ENCODE assay signal across 14 cellular contexts in the genomic region with DNA sequence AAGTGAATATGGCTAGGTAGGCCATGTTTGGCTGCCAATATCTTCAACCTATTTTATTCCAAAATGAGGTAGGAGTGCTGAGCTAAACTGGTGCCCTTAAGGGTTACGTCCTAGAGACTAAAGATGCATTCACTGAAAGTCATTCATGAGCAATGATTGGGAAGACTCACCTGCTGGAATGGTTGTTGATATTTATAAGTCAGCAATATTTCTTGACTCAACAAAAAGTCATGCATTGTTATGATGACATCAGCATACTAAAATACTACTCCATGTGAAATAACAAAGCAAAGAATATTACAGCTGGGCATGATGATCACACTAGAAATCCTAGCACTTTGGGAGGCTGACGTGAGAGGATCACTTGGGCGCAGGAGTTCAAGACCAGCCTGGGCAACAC. TPM values are rescaled to one million over a fixed set of nuclear protein-coding genes. Genes with fewer than 3 reads are reported as not detected.
DNase-seq lines count a peak whose midpoint lies in the region; ATAC-seq, FAIRE-seq and TF ChIP-seq lines count a peak whose summit lies in the region.
"Had no signal": no experiment of that assay in that cellular context is flagged by ENCODE, and none has a peak within 500 bp of the region (broad histone marks: within the 10 kb centered on the region; RNA-seq: fewer than 3 reads in every experiment).

No MANE protein-coding gene starts in this region.

- no peaks in the 10 kb centered on the region for H3K36me3 ChIP-seq in GM23248 (ENCODE audit: low read depth)
- no peaks in the 10 kb centered on the region for H3K36me3 ChIP-seq in IMR-90 (ENCODE audit: control insufficient read depth, insufficient read depth, low read length)
- no peaks in the 10 kb centered on the region for H3K36me3 ChIP-seq in bronchial epithelial cell (ENCODE audit: control insufficient read depth, insufficient read depth, low read length)

- H3K9ac ChIP-seq in GM23248 (no peak overlapping the region), IMR-90 (ENCODE audit: low read depth, low read length) (no peak overlapping the region)

- CTCF ChIA-PET in IMR-90 (lab: Yijun Ruan, JAX), result no interaction called here
- CTCF ChIA-PET in T-cell (lab: Charles Lee), result interaction anchor here in 1 of 2 donors (0.6 kb wide), 1 partner anchor 10 kb away, joined by 3 read pairs; no protein-coding TSS in a partner anchor

- in situ Hi-C loops in GM23248 (cut with MboI) (no loop called here), IMR-90 (cut with MboI; ENCODE audit: low sequenced_read_pairs) (no loop called here)

- no peak overlapping the region for H4K5ac ChIP-seq in IMR-90 (ENCODE audit: low read depth, low read length)

- no peaks in the 10 kb centered on the region for H3K9me1 ChIP-seq in IMR-90 (ENCODE audit: insufficient read depth, low read length)

- H2AFZ ChIP-seq in GM23248, result 0 out of 2 replicates have a peak overlapping the region, but pooled peaks have one; percentile 72
- H2AFZ ChIP-seq in IMR-90 (replicated peaks; ENCODE audit: low read length, poor library complexity), result no peak overlapping the region

- H2AK9ac ChIP-seq in IMR-90 (replicated peaks; ENCODE audit: low read depth, low read length, poor library complexity), result no peak overlapping the region

- no peak overlapping the region for H2AK5ac ChIP-seq in IMR-90 (ENCODE audit: low read depth, low read length)

- no TSS peak for BruUV-seq in IMR-90 (replicated peaks; lab: Mats Ljungman, UMichigan)

- H3K4me1 ChIP-seq in GM23248 (ENCODE audit: insufficient read depth) (peaks cover 8% of the 10 kb centered on the region), IMR-90 (ENCODE audit: control insufficient read depth, insufficient read depth, low read length) (peaks cover 4% of the 10 kb centered on the region)

- DNase-seq in GM23248, result no peak
- peak; percentile 67 for DNase-seq in IMR-90
- DNase-seq in bronchial epithelial cell (ENCODE audit: low read depth), result peak; percentile 73
- DNase-seq in T-cell, result no peak
- no peak for DNase-seq in C1 segment of cervical spinal cord (lab: John Stamatoyannopoulos, UW)
- no peak for DNase-seq in lower leg skin (ENCODE audit: low spot score in 2 of 2)
- DNase-seq: CD4-positive, alpha-beta memory T cell; DMS79; NCI-H2107; SHP77 treated with DMSO at 0.1 percent for 48 hours had no signal

- no peak overlapping the region for H2BK5ac ChIP-seq in IMR-90 (ENCODE audit: low read depth, low read length, poor library complexity, severe bottlenecking)

- H3K4me3 ChIP-seq in GM23248 (no peak overlapping the region), IMR-90 (ENCODE audit: insufficient read depth, low read depth, low read length) (no peak overlapping the region), bronchial epithelial cell (ENCODE audit: low read depth, low read length) (no peak overlapping the region), lower leg skin (ENCODE audit: low read depth, poor library complexity, severe bottlenecking) (no peak overlapping the region)

- H3K4me3 Mint-ChIP-seq in nephron (no peak overlapping the region), T-cell (no peak overlapping the region)
- no peak overlapping the region for H3K4me3 Mint-ChIP-seq in stimulated activated memory B cell treated with anti-CD40 and anti-IgM and Interleukin-4, amounts not matched to agents 10 μg/mL and 1 μg/mL and 100 μg/mL, for 72 hours
- H3K4me3 Mint-ChIP-seq: B cell; CD4-positive, alpha-beta memory T cell had no signal

- dilution Hi-C loops in IMR-90 (cut with HindIII; ENCODE audit: low sequenced_read_pairs, unreplicated experiment), result no loop called here

- H4K20me1 ChIP-seq in GM23248 (ENCODE audit: insufficient read depth) (no peaks in the 10 kb centered on the region), IMR-90 (ENCODE audit: insufficient read depth, low read length) (no peaks in the 10 kb centered on the region)

- H3K36me3 Mint-ChIP-seq in nephron (ENCODE audit: low read depth), result no peaks in the 10 kb centered on the region
- no peaks in the 10 kb centered on the region for H3K36me3 Mint-ChIP-seq in T-cell
- no peaks in the 10 kb centered on the region for H3K36me3 Mint-ChIP-seq in stimulated activated memory B cell treated with anti-CD40 and anti-IgM and Interleukin-4, amounts not matched to agents 10 μg/mL and 1 μg/mL and 100 μg/mL, for 72 hours
- H3K36me3 Mint-ChIP-seq: CD4-positive, alpha-beta memory T cell had no signal

- no peak overlapping the region for H4K91ac ChIP-seq in IMR-90 (ENCODE audit: insufficient read depth, low read depth, low read length)

- H3K9me3 Mint-ChIP-seq in nephron (no peaks in the 10 kb centered on the region), T-cell (no peaks in the 10 kb centered on the region)
- no peaks in the 10 kb centered on the region for H3K9me3 Mint-ChIP-seq in stimulated activated memory B cell treated with anti-CD40 and anti-IgM and Interleukin-4, amounts not matched to agents 10 μg/mL and 1 μg/mL and 100 μg/mL, for 72 hours

- H3K27me3 ChIP-seq in GM23248 (replicated peaks; ENCODE audit: insufficient read depth) (no peaks in the 10 kb centered on the region), IMR-90 (ENCODE audit: control insufficient read depth, insufficient read depth, low read length) (no peaks in the 10 kb centered on the region), bronchial epithelial cell (ENCODE audit: control insufficient read depth, insufficient read depth, low read length) (no peaks in the 10 kb centered on the region)

- POLR2A ChIA-PET in IMR-90 (lab: Charles Lee; ENCODE audit: unreplicated experiment) (no interaction called here), T-cell (lab: Charles Lee) (no interaction called here)

- no peak overlapping the region for H2BK120ac ChIP-seq in IMR-90 (ENCODE audit: low read depth, low read length)

- FAIRE-seq in bronchial epithelial cell (lab: Jason Lieb, UNC), result no peak
- FAIRE-seq: RCC 7860 had no signal

- H3K27me3 Mint-ChIP-seq in nephron (ENCODE audit: low read depth), result peaks cover 5% of the 10 kb centered on the region
- H3K27me3 Mint-ChIP-seq in T-cell, result peaks cover 0 to 5% of the 10 kb centered on the region in 2 donors
- no peaks in the 10 kb centered on the region for H3K27me3 Mint-ChIP-seq in stimulated activated memory B cell treated with anti-CD40 and anti-IgM and Interleukin-4, amounts not matched to agents 10 μg/mL and 1 μg/mL and 100 μg/mL, for 72 hours
- H3K27me3 Mint-ChIP-seq: CD4-positive, alpha-beta memory T cell had no signal

- TF ChIP-seq CTCF in IMR-90 (conservative IDR thresholded peaks at IDR 0.05; ENCODE audit: low read depth, low read length), result no peak
- no peak for TF ChIP-seq CTCF in bronchial epithelial cell (IDR thresholded peaks at IDR 0.05; ENCODE audit: insufficient read depth, low read length, severe bottlenecking)
- TF ChIP-seq CTCF in nephron (IDR thresholded peaks at IDR 0.05; ENCODE audit: unreplicated experiment in 3 of 3), result no peak
- TF ChIP-seq CTCF in lower leg skin (IDR thresholded peaks at IDR 0.05), result no peak

- TF ChIP-seq RAD21 in IMR-90 (IDR thresholded peaks at IDR 0.05; ENCODE audit: low read length), result no peak

- no peaks in the 10 kb centered on the region for H3K9me2 ChIP-seq in GM23248 (ENCODE audit: insufficient read depth)

- no peak overlapping the region for H4K8ac ChIP-seq in IMR-90 (ENCODE audit: low read depth in 2 of 2, low read length in 2 of 2)

- no peak overlapping the region for H2BK15ac ChIP-seq in IMR-90 (ENCODE audit: low read depth, low read length)

- no peaks in the 10 kb centered on the region for H3K79me2 ChIP-seq in GM23248 (ENCODE audit: insufficient read depth)

- H3K27ac Mint-ChIP-seq in nephron (peak overlapping the region; percentile 89 to 96 (median 91)), T-cell (no peak overlapping the region)
- no peak overlapping the region for H3K27ac Mint-ChIP-seq in stimulated activated memory B cell treated with anti-CD40 and anti-IgM and Interleukin-4, amounts not matched to agents 10 μg/mL and 1 μg/mL and 100 μg/mL, for 72 hours
- H3K27ac Mint-ChIP-seq: B cell; CD4-positive, alpha-beta memory T cell had no signal

- intact Hi-C loops in IMR-90 (cut with micrococcal nuclease), result no loop called here
- intact Hi-C loops in lower leg skin (cut with DNase I; ENCODE audit: low total_unique reads), result no loop called here

- H3K27ac ChIP-seq in GM23248 (no peak overlapping the region), IMR-90 (ENCODE audit: insufficient read depth, low read length) (no peak overlapping the region)

- no peak for TF ChIP-seq POLR2A in IMR-90 (IDR thresholded peaks at IDR 0.05; ENCODE audit: low read depth, low read length)
- TF ChIP-seq POLR2A in lower leg skin (IDR thresholded peaks at IDR 0.05), result no peak

- H3K14ac ChIP-seq in IMR-90 (replicated peaks; ENCODE audit: low read depth, low read length), result no peak overlapping the region

- no peak overlapping the region for H3K56ac ChIP-seq in IMR-90 (ENCODE audit: extremely low read depth, insufficient read depth, low read length)

- no peak overlapping the region for H3K4ac ChIP-seq in IMR-90 (ENCODE audit: low read depth, low read length)

- H3F3A ChIP-seq in GM23248 (ENCODE audit: insufficient read depth), result 0 out of 2 replicates have a peak, but pooled peaks cover 3% of the 10 kb centered on the region

- no peak overlapping the region for H2BK20ac ChIP-seq in IMR-90 (ENCODE audit: low read depth, low read length)

- no peaks in the 10 kb centered on the region for H3K79me1 ChIP-seq in IMR-90 (ENCODE audit: low read depth in 1 of 2, low read length in 2 of 2)

- H3K4me1 Mint-ChIP-seq in nephron, result peaks cover 7% of the 10 kb centered on the region
- H3K4me1 Mint-ChIP-seq in T-cell, result no peaks in the 10 kb centered on the region
- H3K4me1 Mint-ChIP-seq in stimulated activated memory B cell treated with anti-CD40 and anti-IgM and Interleukin-4, amounts not matched to agents 10 μg/mL and 1 μg/mL and 100 μg/mL, for 72 hours, result no peaks in the 10 kb centered on the region
- H3K4me1 Mint-ChIP-seq: B cell; CD4-positive, alpha-beta memory T cell had no signal

- WGBS in GM23248 (ENCODE audit: low coverage in 1 of 2, low lambda C conversion rate in 2 of 2, missing lambda C conversion rate in 2 of 2), 2 experiments, result 93 to 94% methylated on average over 3 of the region's 3 CpGs
- WGBS in IMR-90 (ENCODE audit: extremely low coverage in 2 of 2, insufficient read length in 1 of 2), 2 experiments, result no CpG with 5 or more reads among the region's 3 CpGs
- WGBS in lower leg skin, 2 donors, result 88 to 92% methylated on average over 3 of the region's 3 CpGs

- H3K9me3 ChIP-seq in GM23248 (ENCODE audit: low read depth) (no peaks in the 10 kb centered on the region), IMR-90 (ENCODE audit: control insufficient read depth, insufficient read depth, low read length) (no peaks in the 10 kb centered on the region)

- H3K23ac ChIP-seq in IMR-90 (ENCODE audit: low read depth, low read length), result no peak overlapping the region

- H3K4me2 ChIP-seq in GM23248 (ENCODE audit: unreplicated experiment), result no peak overlapping the region
- H3K4me2 ChIP-seq in IMR-90 (ENCODE audit: low read depth, low read length), result no peak overlapping the region

- ATAC-seq in IMR-90 (ENCODE audit: low read depth) (peak; percentile 48; the same call in 1 of the 2 replicates), T-cell (replicated peaks in 1 of 4) (no peak)
- ATAC-seq in stimulated activated memory B cell treated with anti-CD40 and anti-IgM and Interleukin-4, amounts not matched to agents 10 μg/mL and 1 μg/mL and 100 μg/mL, for 72 hours, result no peak

- no peak overlapping the region for H3K18ac ChIP-seq in IMR-90 (ENCODE audit: low read depth, low read length)

RNA-seq across cellular contexts. Expression of a gene that starts 17.6 kb away (rescaled TPM):
- 22.9 and 25.3 TPM in 2 replicates for total RNA-seq in GM23248 (2014; rRNA removed; shearing (Covaris generic))
- 12.0 and 12.6 TPM in 2 replicates for polyA plus RNA-seq in GM23248 (2016; fragmentation: Nextera tagmentation; extraction: Ambion mirVana)
- 37.5 and 39.4 TPM in 2 replicates for total RNA-seq in IMR-90 (2012; rRNA removed)
- polyA plus RNA-seq in IMR-90 (2012; rRNA removed), result 17.2 and 17.5 TPM in 2 replicates
- polyA plus RNA-seq in IMR-90 (2012; cell fraction: cytosol; rRNA removed), result 3.9 and 4.4 TPM in 2 replicates
- polyA plus RNA-seq in IMR-90 (2012; cell fraction: nucleus; rRNA removed; ENCODE audit: low replicate concordance), result 9.2 and 32.3 TPM in 2 replicates
- 13.2 and 13.6 TPM in 2 replicates for total RNA-seq in bronchial epithelial cell
- 10 to 100 TPM; 46.4 to 58.5 (median 54.2) TPM for total RNA-seq in T-cell
- total RNA-seq in lower leg skin, result 10 to 100 TPM; 35.5 to 42.2 (median 40.5) TPM

Comparison
In these comparisons a context has a peak if more than half of its experiments do, and no peak if none do; other contexts are left out.
1. DNase-seq: peak in IMR-90 (single experiment) and bronchial epithelial cell (single experiment); none in GM23248 (single experiment), T-cell (0 of 34), C1 segment of cervical spinal cord (0 of 14) and lower leg skin (0 of 2).
2. H3K27ac Mint-ChIP-seq: peak in nephron (3 of 3); none in T-cell (0 of 2) and stimulated activated memory B cell treated with anti-CD40 and anti-IgM and Interleukin-4, amounts not matched to agents 10 μg/mL and 1 μg/mL and 100 μg/mL, for 72 hours (single experiment).